In genomic region chr17:16439867-16440351, GRCh38 we compare ENCODE assay signal across 1 cellular context.
TF ChIP-seq lines count a peak whose summit lies in the region.

No MANE protein-coding gene starts in this region.

TF ChIP-seq in HepG2, 621 proteins besides CTCF, POLR2A, EP300 and RAD21 (continued from another document):
- TF ChIP-seq TFDP1 (CRISPR knock-in tag; IDR thresholded peaks at IDR 0.05; ENCODE audit: borderline replicate concordance), result no peak
- no peak for TF ChIP-seq ZNF432 (CRISPR knock-in tag; IDR thresholded peaks at IDR 0.05; ENCODE audit: borderline replicate concordance)
- no peak for TF ChIP-seq MTF2 (CRISPR knock-in tag; IDR thresholded peaks at IDR 0.05; ENCODE audit: borderline replicate concordance)
- TF ChIP-seq ZC3H4 (CRISPR knock-in tag; IDR thresholded peaks at IDR 0.05; ENCODE audit: borderline replicate concordance), result peak; percentile 66; the same call in 1 of the 2 replicates
- no peak for TF ChIP-seq ZNF557 (CRISPR knock-in tag; IDR thresholded peaks at IDR 0.05)
- no peak for TF ChIP-seq KLF11 (CRISPR knock-in tag; IDR thresholded peaks at IDR 0.05)
- no peak for TF ChIP-seq CENPX (CRISPR knock-in tag; IDR thresholded peaks at IDR 0.05)
- 0 out of 4 replicates have a peak, but pooled peaks of 1 of the 2 experiments have one; percentile 53 for TF ChIP-seq ATF4 (CRISPR knock-in tag; IDR thresholded peaks at IDR 0.05)
- 0 out of 2 replicates have a peak, but pooled peaks have one; percentile 54 for TF ChIP-seq SIN3A (IDR thresholded peaks at IDR 0.05; ENCODE audit: borderline replicate concordance, low read depth, low read length)
- TF ChIP-seq MTF1 (CRISPR knock-in tag; IDR thresholded peaks at IDR 0.05), result no peak
- no peak for TF ChIP-seq RCOR2 (CRISPR knock-in tag; IDR thresholded peaks at IDR 0.05)
- TF ChIP-seq ATAD3A (CRISPR knock-in tag; IDR thresholded peaks at IDR 0.05), result no peak
- no peak for TF ChIP-seq THAP8 (CRISPR knock-in tag; IDR thresholded peaks at IDR 0.05; ENCODE audit: borderline replicate concordance)
- no peak for TF ChIP-seq RARA (CRISPR knock-in tag; IDR thresholded peaks at IDR 0.05)
- peak; percentile 5; the same call in 1 of the 2 replicates for TF ChIP-seq RBFOX2 (IDR thresholded peaks at IDR 0.05; ENCODE audit: low read depth, low read length)
- no peak for TF ChIP-seq SNAPC5 (CRISPR knock-in tag; IDR thresholded peaks at IDR 0.05; ENCODE audit: borderline replicate concordance)
- TF ChIP-seq ZBTB14 (CRISPR knock-in tag; IDR thresholded peaks at IDR 0.05), result no peak
- TF ChIP-seq MBD4 (IDR thresholded peaks at IDR 0.05; ENCODE audit: borderline replicate concordance, low read length), result peak; percentile 43; the same call in 1 of the 2 replicates
- no peak for TF ChIP-seq HNRNPL (IDR thresholded peaks at IDR 0.05; ENCODE audit: low read depth, low read length)
- no peak for TF ChIP-seq ZNF235 (CRISPR knock-in tag; IDR thresholded peaks at IDR 0.05; ENCODE audit: borderline replicate concordance)
- TF ChIP-seq ATF7-NPFF (CRISPR knock-in tag; IDR thresholded peaks at IDR 0.05; ENCODE audit: low read depth), result 0 out of 2 replicates have a peak, but pooled peaks have one; percentile 43
- peak; percentile 19; the same call in 1 of the 2 replicates for TF ChIP-seq HOXA3 (CRISPR knock-in tag; IDR thresholded peaks at IDR 0.05)
- TF ChIP-seq GATAD2A (CRISPR knock-in tag; IDR thresholded peaks at IDR 0.05), result 0 out of 2 replicates have a peak, but pooled peaks have one; percentile 6
- TF ChIP-seq ZBTB2 (CRISPR knock-in tag; IDR thresholded peaks at IDR 0.05; ENCODE audit: low read depth), result no peak
- TF ChIP-seq PITX1 (CRISPR knock-in tag; IDR thresholded peaks at IDR 0.05), result no peak
- 0 out of 2 replicates have a peak, but pooled peaks have one; percentile 12 for TF ChIP-seq SALL2 (CRISPR knock-in tag; IDR thresholded peaks at IDR 0.05)
- no peak for TF ChIP-seq ZNF83 (CRISPR knock-in tag; IDR thresholded peaks at IDR 0.05; ENCODE audit: borderline replicate concordance)
- no peak for TF ChIP-seq RNF219 (CRISPR knock-in tag; IDR thresholded peaks at IDR 0.05)
- TF ChIP-seq GATAD1 (CRISPR knock-in tag; IDR thresholded peaks at IDR 0.05), result 0 out of 2 replicates have a peak, but pooled peaks have one; percentile 13
- peak; percentile 84 for TF ChIP-seq SSRP1 (CRISPR knock-in tag; IDR thresholded peaks at IDR 0.05)
- no peak for TF ChIP-seq ZNF343 (CRISPR knock-in tag; IDR thresholded peaks at IDR 0.05)
- no peak for TF ChIP-seq SP5 (CRISPR knock-in tag; IDR thresholded peaks at IDR 0.05; ENCODE audit: borderline replicate concordance, low read depth)
- no peak for TF ChIP-seq FOXK1 (CRISPR knock-in tag; IDR thresholded peaks at IDR 0.05; ENCODE audit: borderline replicate concordance, low read depth)
- TF ChIP-seq ZBTB43 (CRISPR knock-in tag; conservative IDR thresholded peaks at IDR 0.05), result no peak
- peak; percentile 60 for TF ChIP-seq POLR2G (IDR thresholded peaks at IDR 0.05; ENCODE audit: low read depth, low read length)
- no peak for TF ChIP-seq ZKSCAN1 (IDR thresholded peaks at IDR 0.05; ENCODE audit: low read length)
- TF ChIP-seq MAF1 (CRISPR knock-in tag; IDR thresholded peaks at IDR 0.05; ENCODE audit: borderline replicate concordance), result 0 out of 2 replicates have a peak, but pooled peaks have one; percentile 14
- peak; percentile 94 for TF ChIP-seq RBM22 (optimal IDR thresholded peaks at IDR 0.05; ENCODE audit: low read length)
- TF ChIP-seq MAFF (IDR thresholded peaks at IDR 0.05; ENCODE audit: low read depth, low read length), result no peak
- no peak for TF ChIP-seq SP4 (CRISPR knock-in tag; IDR thresholded peaks at IDR 0.05)
- no peak for TF ChIP-seq SP1 (IDR thresholded peaks at IDR 0.05)
- TF ChIP-seq SP1 (CRISPR knock-in tag; IDR thresholded peaks at IDR 0.05), result no peak
- no peak for TF ChIP-seq MED1 (CRISPR knock-in tag; IDR thresholded peaks at IDR 0.05)
- TF ChIP-seq MYC (CRISPR knock-in tag; IDR thresholded peaks at IDR 0.05; ENCODE audit: borderline replicate concordance), result peak; percentile 37; the same call in 1 of the 2 replicates
- TF ChIP-seq HOXA9 (CRISPR knock-in tag; IDR thresholded peaks at IDR 0.05; ENCODE audit: borderline replicate concordance), result no peak
- TF ChIP-seq ZSCAN9 (CRISPR knock-in tag; IDR thresholded peaks at IDR 0.05; ENCODE audit: borderline replicate concordance), result peak; percentile 5; the same call in 1 of the 2 replicates
- peak; percentile 69; the same call in 1 of the 2 replicates for TF ChIP-seq ZNF589 (CRISPR knock-in tag; conservative IDR thresholded peaks at IDR 0.05)
- no peak for TF ChIP-seq NONO (IDR thresholded peaks at IDR 0.05)
- no peak for TF ChIP-seq NONO (CRISPR knock-in tag; conservative IDR thresholded peaks at IDR 0.05)
- no peak for TF ChIP-seq CREM (IDR thresholded peaks at IDR 0.05)
- TF ChIP-seq CREM (CRISPR knock-in tag; IDR thresholded peaks at IDR 0.05), result no peak
- TF ChIP-seq ARNT (IDR thresholded peaks at IDR 0.05), result no peak
- no peak for TF ChIP-seq CHD4 (IDR thresholded peaks at IDR 0.05; ENCODE audit: borderline replicate concordance, low read length)
- TF ChIP-seq MIER3 (CRISPR knock-in tag; IDR thresholded peaks at IDR 0.05; ENCODE audit: borderline replicate concordance), result peak; percentile 16; the same call in 1 of the 2 replicates
- TF ChIP-seq ZKSCAN5 (CRISPR knock-in tag; IDR thresholded peaks at IDR 0.05), result no peak
- TF ChIP-seq NPAS2 (CRISPR knock-in tag; IDR thresholded peaks at IDR 0.05; ENCODE audit: borderline replicate concordance), result no peak
- TF ChIP-seq MAX (IDR thresholded peaks at IDR 0.05), result 0 out of 2 replicates have a peak, but pooled peaks have one; percentile 13
- TF ChIP-seq HMG20A (CRISPR knock-in tag; IDR thresholded peaks at IDR 0.05; ENCODE audit: borderline replicate concordance), result no peak
- no peak for TF ChIP-seq ZNF280B (CRISPR knock-in tag; IDR thresholded peaks at IDR 0.05; ENCODE audit: borderline replicate concordance)
- no peak for TF ChIP-seq PLRG1 (conservative IDR thresholded peaks at IDR 0.05)
